ENCODE assay signal across 1 cellular context in the genomic region with DNA sequence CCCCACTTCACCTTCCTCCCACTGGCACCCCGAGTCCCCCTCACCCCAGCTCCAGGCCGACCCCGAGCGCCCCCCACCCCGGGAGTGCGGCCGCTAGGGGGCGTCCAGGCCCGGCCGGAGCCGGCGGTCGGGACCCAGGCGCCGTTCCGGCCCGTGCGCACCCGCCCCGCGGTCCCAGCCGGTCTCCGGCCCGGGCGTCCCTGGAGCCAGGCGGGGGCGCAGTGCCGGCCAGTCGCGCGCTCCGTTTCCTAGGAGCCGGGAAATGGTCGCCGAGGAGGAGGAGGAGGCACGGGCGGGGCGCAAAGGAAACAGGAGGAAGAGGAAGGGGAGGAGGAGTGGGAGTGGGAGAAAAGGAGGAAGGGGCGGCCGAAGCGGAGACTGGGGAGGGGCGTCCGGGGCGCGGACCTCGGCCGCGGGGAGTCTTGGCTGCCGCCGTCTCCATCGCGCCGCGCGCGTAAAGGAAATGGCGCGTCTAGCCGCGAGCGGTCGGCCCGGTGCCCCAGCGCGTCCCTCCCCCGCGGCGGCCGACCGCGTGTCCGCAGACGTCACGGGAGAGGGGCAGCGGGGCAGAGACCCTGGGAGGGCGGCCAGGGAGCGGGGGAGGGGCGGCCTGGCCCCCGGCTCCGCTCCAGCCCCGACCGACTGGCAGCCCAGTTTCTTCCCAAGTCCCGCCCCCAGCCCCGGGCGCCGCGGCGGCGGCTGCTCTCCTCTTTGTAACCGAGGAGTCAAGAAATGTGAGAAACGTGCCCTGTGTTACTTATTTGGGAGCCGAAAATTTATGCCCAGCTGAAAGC.
TF ChIP-seq lines count a peak whose summit lies in the region.

No MANE protein-coding gene starts in this region.

TF ChIP-seq in K562, 482 proteins besides CTCF, POLR2A, EP300 and RAD21 (continued from another document and continues in another):
- TF ChIP-seq ZFP30 (CRISPR knock-in tag; IDR thresholded peaks at IDR 0.05; ENCODE audit: borderline replicate concordance) = no peak
- TF ChIP-seq ZNF316 (IDR thresholded peaks at IDR 0.05) = no peak
- peak; percentile 44 for TF ChIP-seq SOX6 (IDR thresholded peaks at IDR 0.05)
- TF ChIP-seq ZNF644 (tag; IDR thresholded peaks at IDR 0.05; ENCODE audit: low read depth) = no peak
- TF ChIP-seq FOSL1 (tag; conservative IDR thresholded peaks at IDR 0.05) = 0 out of 2 replicates have a peak, but pooled peaks have one; percentile 24
- TF ChIP-seq CXXC5 (CRISPR knock-in tag; IDR thresholded peaks at IDR 0.05) = peak; percentile 81
- TF ChIP-seq HEY1 (CRISPR knock-in tag; IDR thresholded peaks at IDR 0.05; ENCODE audit: borderline replicate concordance) = no peak
- TF ChIP-seq, protein P1, sequence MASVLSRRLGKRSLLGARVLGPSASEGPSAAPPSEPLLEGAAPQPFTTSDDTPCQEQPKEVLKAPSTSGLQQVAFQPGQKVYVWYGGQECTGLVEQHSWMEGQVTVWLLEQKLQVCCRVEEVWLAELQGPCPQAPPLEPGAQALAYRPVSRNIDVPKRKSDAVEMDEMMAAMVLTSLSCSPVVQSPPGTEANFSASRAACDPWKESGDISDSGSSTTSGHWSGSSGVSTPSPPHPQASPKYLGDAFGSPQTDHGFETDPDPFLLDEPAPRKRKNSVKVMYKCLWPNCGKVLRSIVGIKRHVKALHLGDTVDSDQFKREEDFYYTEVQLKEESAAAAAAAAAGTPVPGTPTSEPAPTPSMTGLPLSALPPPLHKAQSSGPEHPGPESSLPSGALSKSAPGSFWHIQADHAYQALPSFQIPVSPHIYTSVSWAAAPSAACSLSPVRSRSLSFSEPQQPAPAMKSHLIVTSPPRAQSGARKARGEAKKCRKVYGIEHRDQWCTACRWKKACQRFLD (CRISPR knock-in tag; IDR thresholded peaks at IDR 0.05) = no peak
- no peak for TF ChIP-seq ZFPM2 (CRISPR knock-in tag; IDR thresholded peaks at IDR 0.05)
- no peak for TF ChIP-seq MCM7 (IDR thresholded peaks at IDR 0.05)
- no peak for TF ChIP-seq PML (IDR thresholded peaks at IDR 0.05; ENCODE audit: low read length)
- peak; percentile 45 for TF ChIP-seq KDM5B (IDR thresholded peaks at IDR 0.05; ENCODE audit: insufficient replicate concordance, low read depth, low read length)
- no peak for TF ChIP-seq SMARCE1 (IDR thresholded peaks at IDR 0.05)
- peak; percentile 50 for TF ChIP-seq RBBP5 (IDR thresholded peaks at IDR 0.05; ENCODE audit: borderline replicate concordance, insufficient read depth, low read length, poor library complexity, severe bottlenecking)
- TF ChIP-seq NR1H2 (CRISPR knock-in tag; IDR thresholded peaks at IDR 0.05) = no peak
- TF ChIP-seq ETS2 (tag; IDR thresholded peaks at IDR 0.05; ENCODE audit: borderline replicate concordance, poor library complexity, severe bottlenecking) = no peak
- TF ChIP-seq, protein P2, sequence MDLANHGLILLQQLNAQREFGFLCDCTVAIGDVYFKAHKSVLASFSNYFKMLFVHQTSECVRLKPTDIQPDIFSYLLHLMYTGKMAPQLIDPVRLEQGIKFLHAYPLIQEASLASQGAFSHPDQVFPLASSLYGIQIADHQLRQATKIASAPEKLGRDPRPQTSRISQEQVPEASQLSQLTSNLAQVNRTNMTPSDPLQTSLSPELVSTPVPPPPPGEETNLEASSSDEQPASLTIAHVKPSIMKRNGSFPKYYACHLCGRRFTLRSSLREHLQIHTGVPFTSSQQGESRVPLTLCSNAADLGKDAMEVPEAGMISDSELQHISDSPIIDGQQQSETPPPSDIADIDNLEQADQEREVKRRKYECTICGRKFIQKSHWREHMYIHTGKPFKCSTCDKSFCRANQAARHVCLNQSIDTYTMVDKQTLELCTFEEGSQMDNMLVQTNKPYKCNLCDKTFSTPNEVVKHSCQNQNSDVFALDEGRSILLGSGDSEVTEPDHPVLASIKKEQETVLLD (IDR thresholded peaks at IDR 0.05) = 0 out of 2 replicates have a peak, but pooled peaks have one; percentile 43
- TF ChIP-seq BDP1 (IDR thresholded peaks at IDR 0.05; ENCODE audit: insufficient read depth, insufficient read length) = no peak
- no peak for TF ChIP-seq FOXJ2 (tag; IDR thresholded peaks at IDR 0.05)
- TF ChIP-seq, protein P3, sequence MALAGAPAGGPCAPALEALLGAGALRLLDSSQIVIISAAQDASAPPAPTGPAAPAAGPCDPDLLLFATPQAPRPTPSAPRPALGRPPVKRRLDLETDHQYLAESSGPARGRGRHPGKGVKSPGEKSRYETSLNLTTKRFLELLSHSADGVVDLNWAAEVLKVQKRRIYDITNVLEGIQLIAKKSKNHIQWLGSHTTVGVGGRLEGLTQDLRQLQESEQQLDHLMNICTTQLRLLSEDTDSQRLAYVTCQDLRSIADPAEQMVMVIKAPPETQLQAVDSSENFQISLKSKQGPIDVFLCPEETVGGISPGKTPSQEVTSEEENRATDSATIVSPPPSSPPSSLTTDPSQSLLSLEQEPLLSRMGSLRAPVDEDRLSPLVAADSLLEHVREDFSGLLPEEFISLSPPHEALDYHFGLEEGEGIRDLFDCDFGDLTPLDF (CRISPR knock-in tag; IDR thresholded peaks at IDR 0.05) = no peak
- TF ChIP-seq, protein P4, sequence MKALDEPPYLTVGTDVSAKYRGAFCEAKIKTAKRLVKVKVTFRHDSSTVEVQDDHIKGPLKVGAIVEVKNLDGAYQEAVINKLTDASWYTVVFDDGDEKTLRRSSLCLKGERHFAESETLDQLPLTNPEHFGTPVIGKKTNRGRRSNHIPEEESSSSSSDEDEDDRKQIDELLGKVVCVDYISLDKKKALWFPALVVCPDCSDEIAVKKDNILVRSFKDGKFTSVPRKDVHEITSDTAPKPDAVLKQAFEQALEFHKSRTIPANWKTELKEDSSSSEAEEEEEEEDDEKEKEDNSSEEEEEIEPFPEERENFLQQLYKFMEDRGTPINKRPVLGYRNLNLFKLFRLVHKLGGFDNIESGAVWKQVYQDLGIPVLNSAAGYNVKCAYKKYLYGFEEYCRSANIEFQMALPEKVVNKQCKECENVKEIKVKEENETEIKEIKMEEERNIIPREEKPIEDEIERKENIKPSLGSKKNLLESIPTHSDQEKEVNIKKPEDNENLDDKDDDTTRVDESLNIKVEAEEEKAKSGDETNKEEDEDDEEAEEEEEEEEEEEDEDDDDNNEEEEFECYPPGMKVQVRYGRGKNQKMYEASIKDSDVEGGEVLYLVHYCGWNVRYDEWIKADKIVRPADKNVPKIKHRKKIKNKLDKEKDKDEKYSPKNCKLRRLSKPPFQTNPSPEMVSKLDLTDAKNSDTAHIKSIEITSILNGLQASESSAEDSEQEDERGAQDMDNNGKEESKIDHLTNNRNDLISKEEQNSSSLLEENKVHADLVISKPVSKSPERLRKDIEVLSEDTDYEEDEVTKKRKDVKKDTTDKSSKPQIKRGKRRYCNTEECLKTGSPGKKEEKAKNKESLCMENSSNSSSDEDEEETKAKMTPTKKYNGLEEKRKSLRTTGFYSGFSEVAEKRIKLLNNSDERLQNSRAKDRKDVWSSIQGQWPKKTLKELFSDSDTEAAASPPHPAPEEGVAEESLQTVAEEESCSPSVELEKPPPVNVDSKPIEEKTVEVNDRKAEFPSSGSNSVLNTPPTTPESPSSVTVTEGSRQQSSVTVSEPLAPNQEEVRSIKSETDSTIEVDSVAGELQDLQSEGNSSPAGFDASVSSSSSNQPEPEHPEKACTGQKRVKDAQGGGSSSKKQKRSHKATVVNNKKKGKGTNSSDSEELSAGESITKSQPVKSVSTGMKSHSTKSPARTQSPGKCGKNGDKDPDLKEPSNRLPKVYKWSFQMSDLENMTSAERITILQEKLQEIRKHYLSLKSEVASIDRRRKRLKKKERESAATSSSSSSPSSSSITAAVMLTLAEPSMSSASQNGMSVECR (CRISPR knock-in tag; IDR thresholded peaks at IDR 0.05) = 0 out of 2 replicates have a peak, but pooled peaks have one; percentile 24
- TF ChIP-seq CHD1 (IDR thresholded peaks at IDR 0.05; ENCODE audit: low read length) = peak; percentile 77
- TF ChIP-seq, protein P5, sequence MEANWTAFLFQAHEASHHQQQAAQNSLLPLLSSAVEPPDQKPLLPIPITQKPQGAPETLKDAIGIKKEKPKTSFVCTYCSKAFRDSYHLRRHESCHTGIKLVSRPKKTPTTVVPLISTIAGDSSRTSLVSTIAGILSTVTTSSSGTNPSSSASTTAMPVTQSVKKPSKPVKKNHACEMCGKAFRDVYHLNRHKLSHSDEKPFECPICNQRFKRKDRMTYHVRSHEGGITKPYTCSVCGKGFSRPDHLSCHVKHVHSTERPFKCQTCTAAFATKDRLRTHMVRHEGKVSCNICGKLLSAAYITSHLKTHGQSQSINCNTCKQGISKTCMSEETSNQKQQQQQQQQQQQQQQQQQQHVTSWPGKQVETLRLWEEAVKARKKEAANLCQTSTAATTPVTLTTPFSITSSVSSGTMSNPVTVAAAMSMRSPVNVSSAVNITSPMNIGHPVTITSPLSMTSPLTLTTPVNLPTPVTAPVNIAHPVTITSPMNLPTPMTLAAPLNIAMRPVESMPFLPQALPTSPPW (CRISPR knock-in tag; IDR thresholded peaks at IDR 0.05) = peak; percentile 39
- TF ChIP-seq, protein P6, sequence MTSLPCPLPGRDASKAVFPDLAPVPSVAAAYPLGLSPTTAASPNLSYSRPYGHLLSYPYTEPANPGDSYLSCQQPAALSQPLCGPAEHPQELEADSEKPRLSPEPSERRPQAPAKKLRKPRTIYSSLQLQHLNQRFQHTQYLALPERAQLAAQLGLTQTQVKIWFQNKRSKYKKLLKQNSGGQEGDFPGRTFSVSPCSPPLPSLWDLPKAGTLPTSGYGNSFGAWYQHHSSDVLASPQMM (CRISPR knock-in tag; IDR thresholded peaks at IDR 0.05) = no peak
- no peak for TF ChIP-seq TSC22D4 (tag; IDR thresholded peaks at IDR 0.05)
- TF ChIP-seq PHB2 (IDR thresholded peaks at IDR 0.05; ENCODE audit: low read depth) = no peak
- no peak for TF ChIP-seq HLTF (IDR thresholded peaks at IDR 0.05)
- no peak for TF ChIP-seq NFATC3 (IDR thresholded peaks at IDR 0.05)
- peak; percentile 61 for TF ChIP-seq TAF1 (IDR thresholded peaks at IDR 0.05; ENCODE audit: control insufficient read depth, extremely low read depth, insufficient read depth, low read length, severe bottlenecking)
- peak; percentile 70; the same call in 1 of the 2 replicates for TF ChIP-seq NFRKB (IDR thresholded peaks at IDR 0.05; ENCODE audit: low read depth)
- TF ChIP-seq HNRNPL (IDR thresholded peaks at IDR 0.05; ENCODE audit: low read depth, low read length) = peak; percentile 25; the same call in 1 of the 2 replicates
- TF ChIP-seq HDAC1 (IDR thresholded peaks at IDR 0.05) = peak in 1 of 2 experiments; percentile 78; a peak in 2 of 4 replicates
- no peak for TF ChIP-seq TAF7 (tag; IDR thresholded peaks at IDR 0.05)
- TF ChIP-seq, protein P7, sequence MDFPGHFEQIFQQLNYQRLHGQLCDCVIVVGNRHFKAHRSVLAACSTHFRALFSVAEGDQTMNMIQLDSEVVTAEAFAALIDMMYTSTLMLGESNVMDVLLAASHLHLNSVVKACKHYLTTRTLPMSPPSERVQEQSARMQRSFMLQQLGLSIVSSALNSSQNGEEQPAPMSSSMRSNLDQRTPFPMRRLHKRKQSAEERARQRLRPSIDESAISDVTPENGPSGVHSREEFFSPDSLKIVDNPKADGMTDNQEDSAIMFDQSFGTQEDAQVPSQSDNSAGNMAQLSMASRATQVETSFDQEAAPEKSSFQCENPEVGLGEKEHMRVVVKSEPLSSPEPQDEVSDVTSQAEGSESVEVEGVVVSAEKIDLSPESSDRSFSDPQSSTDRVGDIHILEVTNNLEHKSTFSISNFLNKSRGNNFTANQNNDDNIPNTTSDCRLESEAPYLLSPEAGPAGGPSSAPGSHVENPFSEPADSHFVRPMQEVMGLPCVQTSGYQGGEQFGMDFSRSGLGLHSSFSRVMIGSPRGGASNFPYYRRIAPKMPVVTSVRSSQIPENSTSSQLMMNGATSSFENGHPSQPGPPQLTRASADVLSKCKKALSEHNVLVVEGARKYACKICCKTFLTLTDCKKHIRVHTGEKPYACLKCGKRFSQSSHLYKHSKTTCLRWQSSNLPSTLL (IDR thresholded peaks at IDR 0.05) = no peak
- TF ChIP-seq ZNF24 (IDR thresholded peaks at IDR 0.05) = 0 out of 2 replicates have a peak, but pooled peaks have one; percentile 38
- no peak for TF ChIP-seq MCM5 (IDR thresholded peaks at IDR 0.05; ENCODE audit: low read depth)
